Comparison of ENCODE assay signal across 8 cellular contexts in genomic region chr2:84945838-84946203, GRCh38. TPM values are rescaled to one million over a fixed set of nuclear protein-coding genes. Genes with fewer than 3 reads are reported as not detected.
DNase-seq lines count a peak whose midpoint lies in the region; ATAC-seq, FAIRE-seq and TF ChIP-seq lines count a peak whose summit lies in the region.
"Not testable (repeated sequence)": the region's sequence is repeated elsewhere in the genome, so short reads cannot be mapped to it uniquely, and the experiment has no call there.

No MANE protein-coding gene starts in this region.

- FAIRE-seq in astrocyte (lab: Jason Lieb, UNC), result not testable (repeated sequence)

- H3K9me3 ChIP-seq in CD4-positive, alpha-beta T cell (ENCODE audit: control insufficient read depth, low read length); SU-DHL-6 (ENCODE audit: insufficient read depth, low read length); astrocyte (ENCODE audit: insufficient read depth, low read depth, low read length); esophagus squamous epithelium; neutrophil; thymus (ENCODE audit: control insufficient read depth): not testable (repeated sequence)

- POLR2A ChIA-PET in CD4-positive, alpha-beta T cell (lab: Charles Lee), result interaction anchor here (0.6 to 4.0 kb wide), 19 partner anchors 8 to 487 kb away, joined by 3 to 45 read pairs (median 4); partner anchors contain the start of genes KCMF1 and SUCLG1

- H3K4me3 Mint-ChIP-seq in CD4-positive, alpha-beta T cell, result peak overlapping the region; percentile 28
- H3K4me3 Mint-ChIP-seq in HFFc6, result peak overlapping the region; percentile 49
- H3K4me3 Mint-ChIP-seq in astrocyte (ENCODE audit: unreplicated experiment), result not testable (repeated sequence)

- H3K27ac Mint-ChIP-seq in CD4-positive, alpha-beta T cell, result peak overlapping the region; percentile 81
- H3K27ac Mint-ChIP-seq in HFFc6, result peak overlapping the region; percentile 95
- H3K27ac Mint-ChIP-seq in astrocyte (ENCODE audit: unreplicated experiment), result not testable (repeated sequence)

- TF ChIP-seq POLR2A in esophagus squamous epithelium (IDR thresholded peaks at IDR 0.05), result not testable (repeated sequence)

- not testable (repeated sequence) for H3K36me3 ChIP-seq in SU-DHL-6 (ENCODE audit: low read length); astrocyte (ENCODE audit: insufficient read depth, low read length); esophagus squamous epithelium; neutrophil; thymus (ENCODE audit: control insufficient read depth, insufficient read depth)

- not testable (repeated sequence) for H3K4me3 ChIP-seq in SU-DHL-6 (ENCODE audit: insufficient read depth, low read length, poor library complexity, severe bottlenecking); astrocyte (ENCODE audit: insufficient read depth, low read depth, low read length); esophagus squamous epithelium; thymus (ENCODE audit: low read length)
- peak overlapping the region in 1 of 2 experiments; percentile 48 for H3K4me3 ChIP-seq in neutrophil (ENCODE audit: low read depth in 1 of 2, low read length in 1 of 2)

- 41 to 54% methylated on average over 2 to 3 of the region's 3 CpGs for WGBS in esophagus squamous epithelium, 2 donors
- WGBS in thymus, result 47% methylated on average over 3 of the region's 3 CpGs

- H3K9me3 Mint-ChIP-seq in CD4-positive, alpha-beta T cell; HFFc6; astrocyte (ENCODE audit: unreplicated experiment): not testable (repeated sequence)

- not testable (repeated sequence) for H4K20me1 ChIP-seq in SU-DHL-6 (ENCODE audit: low read depth, low read length); astrocyte (ENCODE audit: insufficient read depth, low read length)

- H3K9ac ChIP-seq in SU-DHL-6 (ENCODE audit: low read length) (peak overlapping the region; percentile 48), astrocyte (ENCODE audit: low read length) (peak overlapping the region; percentile 71)

- H3K4me1 Mint-ChIP-seq in CD4-positive, alpha-beta T cell (ENCODE audit: low read depth), result peaks cover 34% of the 10 kb centered on the region
- H3K4me1 Mint-ChIP-seq in HFFc6 (ENCODE audit: low read depth), result peaks cover 48% of the 10 kb centered on the region
- H3K4me1 Mint-ChIP-seq in astrocyte (ENCODE audit: low read depth, unreplicated experiment), result not testable (repeated sequence)

- H3K27me3 ChIP-seq in CD4-positive, alpha-beta T cell (ENCODE audit: control insufficient read depth, insufficient read depth, low read length); SU-DHL-6 (ENCODE audit: low read length); astrocyte (ENCODE audit: insufficient read depth, low read length); esophagus squamous epithelium; neutrophil; thymus (ENCODE audit: control insufficient read depth, insufficient read depth): not testable (repeated sequence)

- H3K4me1 ChIP-seq in astrocyte (ENCODE audit: insufficient read depth, low read length) (peaks cover 16% of the 10 kb centered on the region), esophagus squamous epithelium (peaks cover 0 to 25% (median 6%) of the 10 kb centered on the region in 3 donors), neutrophil (ENCODE audit: control insufficient read depth in 1 of 2, insufficient read depth in 1 of 2, low read depth in 1 of 2, low read length in 1 of 2) (peaks cover 24 to 39% of the 10 kb centered on the region in 2 experiments)
- not testable (repeated sequence) for H3K4me1 ChIP-seq in thymus (ENCODE audit: control insufficient read depth, insufficient read depth, low read length)

- not testable (repeated sequence) for H3K9me2 ChIP-seq in SU-DHL-6 (replicated peaks; ENCODE audit: insufficient read depth, low read length)

- H3K27me3 Mint-ChIP-seq in CD4-positive, alpha-beta T cell; HFFc6 (ENCODE audit: insufficient read depth); astrocyte (ENCODE audit: low read depth, unreplicated experiment): not testable (repeated sequence)

- peak in 1 of 10 experiments; percentile 21 for DNase-seq in CD4-positive, alpha-beta T cell
- DNase-seq in HFFc6; astrocyte (ENCODE audit: low read depth); esophagus squamous epithelium (lab: John Stamatoyannopoulos, UW): not testable (repeated sequence)
- peak; percentile 30 for DNase-seq in activated T-cell treated with anti-CD3 and anti-CD28 coated beads, Interleukin-2, amount 50 U/mL, for 1 hour

- not testable (repeated sequence) for H3K36me3 Mint-ChIP-seq in CD4-positive, alpha-beta T cell (ENCODE audit: low read depth); astrocyte (ENCODE audit: low read depth, unreplicated experiment)
- peaks cover 12% of the 10 kb centered on the region; the same call in 1 of the 2 replicates for H3K36me3 Mint-ChIP-seq in HFFc6 (ENCODE audit: low read depth)

- H3K79me2 ChIP-seq in SU-DHL-6 (ENCODE audit: insufficient read depth, low read length); astrocyte (ENCODE audit: insufficient read depth, low read length): not testable (repeated sequence)

- ATAC-seq in CD4-positive, alpha-beta T cell (ENCODE audit: poor library complexity), result peak; percentile 48

- H3K27ac ChIP-seq in CD4-positive, alpha-beta T cell (ENCODE audit: low read depth, low read length), result peak overlapping the region; percentile 53
- H3K27ac ChIP-seq in SU-DHL-6 (ENCODE audit: low read depth, low read length) (peak overlapping the region; percentile 87), astrocyte (ENCODE audit: low read depth, low read length) (peak overlapping the region; percentile 87), esophagus squamous epithelium (peak overlapping the region; percentile 72 to 90 (median 86)), neutrophil (peak overlapping the region; percentile 83), thymus (ENCODE audit: low read depth) (peak overlapping the region; percentile 80)

- H3F3A ChIP-seq in SU-DHL-6 (ENCODE audit: insufficient read depth), result peaks cover 13% of the 10 kb centered on the region

- TF ChIP-seq CTCF in CD4-positive, alpha-beta T cell (IDR thresholded peaks at IDR 0.05); HFFc6 (IDR thresholded peaks at IDR 0.05); SU-DHL-6 (IDR thresholded peaks at IDR 0.05; ENCODE audit: insufficient read depth, low read length, poor library complexity, severe bottlenecking); astrocyte (IDR thresholded peaks at IDR 0.05; ENCODE audit: insufficient read depth, low read depth, low read length); esophagus squamous epithelium (IDR thresholded peaks at IDR 0.05); neutrophil (IDR thresholded peaks at IDR 0.05): not testable (repeated sequence)

- peak overlapping the region; percentile 50 for H2AFZ ChIP-seq in SU-DHL-6 (ENCODE audit: low read depth, low read length, severe bottlenecking)
- H2AFZ ChIP-seq in astrocyte (ENCODE audit: low read depth, low read length), result not testable (repeated sequence)

- H3K4me2 ChIP-seq in SU-DHL-6 (ENCODE audit: low read depth, low read length, poor library complexity, severe bottlenecking) (peak overlapping the region; percentile 62), astrocyte (ENCODE audit: low read length) (peak overlapping the region; percentile 78)

- intact Hi-C loops in CD4-positive, alpha-beta T cell (cut with DNase I, micrococcal nuclease), result loop anchor here in 1 of 2 experiments (2.0 kb wide), 1 partner anchor 19 kb away; no protein-coding TSS in a partner anchor
- intact Hi-C loops in esophagus squamous epithelium (cut with DNase I), result not testable (repeated sequence)

- CTCF ChIA-PET in CD4-positive, alpha-beta T cell (lab: Charles Lee), result interaction anchor here (0.9 to 12.1 kb wide), 8 partner anchors 8 to 64 kb away, joined by 3 to 117 read pairs (median 4); no protein-coding TSS in a partner anchor

RNA-seq across cellular contexts. Expression of gene KCMF1, which starts 25.1 kb away (rescaled TPM):
- 10 to 100 TPM; 72.4 to 78.0 TPM for total RNA-seq in CD4-positive, alpha-beta T cell
- total RNA-seq in HFFc6 (2021; fragmentation: NEBNext Ultra II Directional; extraction: Animal tissue kit (Norgen Biotek cat#: 25700)), result 100 to 1,000 TPM in 4 of 6 experiments, 10 to 100 TPM in 2; 95.7 to 105 (median 101) TPM
- total RNA-seq in astrocyte (90.8 and 105 TPM in 2 replicates), esophagus squamous epithelium (10 to 100 TPM; 35.6 to 50.8 (median 44.5) TPM)
- 32.5 TPM for polyA plus RNA-seq in thymus

RNA-seq across cellular contexts. Expression of gene TMSB10, which starts 40.4 kb away (rescaled TPM):
- 1,000 to 10,000 TPM; 1,969 to 2,001 TPM for total RNA-seq in CD4-positive, alpha-beta T cell
- total RNA-seq in HFFc6 (2021; fragmentation: NEBNext Ultra II Directional; extraction: Animal tissue kit (Norgen Biotek cat#: 25700)), result 1,000 to 10,000 TPM; 3,909 to 6,151 (median 5,325) TPM
- total RNA-seq in astrocyte, result 2,866 and 3,439 TPM in 2 replicates
- 1,000 to 10,000 TPM; 2,239 to 4,093 (median 3,173) TPM for total RNA-seq in esophagus squamous epithelium
- polyA plus RNA-seq in thymus, result 5,628 TPM
